ENCODE assay signal across 2 cellular contexts in genomic region chr3:9721015-9721697, GRCh38.
A peak's percentile ranks its signal among the peaks of the same experiment; 100 is the strongest.
TF ChIP-seq lines count a peak whose summit lies in the region.

No MANE protein-coding gene starts in this region.

TF ChIP-seq in IMR-90, 13 proteins besides CTCF, POLR2A, EP300 and RAD21:
- no peak for TF ChIP-seq CHD1 (IDR thresholded peaks at IDR 0.05; ENCODE audit: low read depth, low read length)
- no peak for TF ChIP-seq ELK1 (IDR thresholded peaks at IDR 0.05; ENCODE audit: borderline replicate concordance, low read depth, low read length)
- TF ChIP-seq USF2 (IDR thresholded peaks at IDR 0.05; ENCODE audit: low read depth, low read length) = no peak
- TF ChIP-seq MAZ (IDR thresholded peaks at IDR 0.05; ENCODE audit: borderline replicate concordance, low read depth, low read length) = no peak
- no peak for TF ChIP-seq NFE2L2 (IDR thresholded peaks at IDR 0.05; ENCODE audit: low read depth, low read length)

TF ChIP-seq in K562, 482 proteins besides CTCF, POLR2A, EP300 and RAD21:
- TF ChIP-seq MCM3 (IDR thresholded peaks at IDR 0.05) (0 out of 2 replicates have a peak, but pooled peaks have one; percentile 41), RREB1 (CRISPR knock-in tag; IDR thresholded peaks at IDR 0.05) (no peak), PKNOX1 (IDR thresholded peaks at IDR 0.05) (0 out of 2 replicates have a peak, but pooled peaks have one; percentile 41)
TF ChIP-seq in K562: peak in this region for 2.
